Comparison of ENCODE assay signal across 23 cellular contexts in the genomic region with DNA sequence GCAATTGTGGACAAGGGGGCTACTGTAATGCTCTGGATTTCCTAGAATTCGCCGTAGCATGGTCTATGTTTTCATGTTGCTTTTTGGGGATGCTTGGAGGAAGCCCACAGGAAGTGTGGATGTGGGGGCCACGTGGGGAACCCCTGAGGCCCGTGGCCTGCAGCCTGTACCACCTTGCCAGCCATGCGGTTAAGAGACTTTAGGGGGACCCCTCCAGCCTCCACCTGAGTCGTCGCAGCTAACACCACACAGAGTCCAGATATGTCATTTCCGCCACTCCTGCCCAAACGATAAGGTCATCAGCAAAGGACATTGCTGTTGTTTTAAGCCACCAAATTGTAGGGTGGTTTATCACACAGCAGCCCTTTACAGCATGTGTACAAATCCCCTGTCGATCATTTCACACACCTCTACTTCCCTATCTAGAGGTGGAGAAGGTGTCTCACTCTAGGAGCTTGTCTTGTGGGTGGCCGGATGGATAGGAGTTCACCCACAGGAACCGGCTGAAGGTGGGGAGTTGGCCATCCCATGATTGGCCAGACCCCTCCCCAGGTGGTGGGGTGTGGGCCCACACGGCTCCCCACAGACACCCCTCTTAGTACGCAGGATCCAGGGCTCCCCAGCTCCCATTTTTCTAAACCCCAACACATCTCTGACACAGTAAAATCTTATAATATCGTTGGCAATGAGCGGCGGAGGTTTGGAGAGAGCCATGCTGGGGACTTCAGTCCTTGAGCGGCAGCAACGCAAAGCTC.
A peak's percentile ranks its signal among the peaks of the same experiment; 100 is the strongest.
DNase-seq lines count a peak whose midpoint lies in the region; ATAC-seq and TF ChIP-seq lines count a peak whose summit lies in the region.
"Had no signal": no experiment of that assay in that cellular context is flagged by ENCODE, and none has a peak within 500 bp of the region (broad histone marks: within the 10 kb centered on the region; RNA-seq: fewer than 3 reads in every experiment).

No MANE protein-coding gene starts in this region.

- no peak overlapping the region for H3K4me2 ChIP-seq in GM23338
- H3K4me2 ChIP-seq in neural progenitor cell, result no peak overlapping the region
- H3K4me2 ChIP-seq: A549; BLaER1 treated with 17β-estradiol and CSF1 and Interleukin-3, amounts not matched to agents 10 nM and 100 nM had no signal

- H3K9me3 ChIP-seq in neural progenitor cell (ENCODE audit: low read depth) (no peaks in the 10 kb centered on the region), WERI-Rb-1 (ENCODE audit: severe bottlenecking) (peaks cover 24% of the 10 kb centered on the region)
- H3K9me3 ChIP-seq: A549, BE2C had no signal

- H3F3A ChIP-seq in GM23338 (replicated peaks; ENCODE audit: low read depth) (no peaks in the 10 kb centered on the region), neural progenitor cell (ENCODE audit: low read depth) (no peaks in the 10 kb centered on the region)

- H3K27me3 Mint-ChIP-seq in GM23338 (ENCODE audit: insufficient read depth, low read depth, poor library complexity), result peaks cover 3% of the 10 kb centered on the region
- H3K27me3 Mint-ChIP-seq in neural progenitor cell (ENCODE audit: insufficient read depth, low read depth), result peaks cover 6% of the 10 kb centered on the region

- DNase-seq in GM23338 (ENCODE audit: low spot score) (no peak), coronary artery (ENCODE audit: low spot score) (peak; percentile 14), neural progenitor cell (ENCODE audit: low spot score) (no peak), WERI-Rb-1 (no peak), ureter (ENCODE audit: low spot score) (no peak)
- DNase-seq: 8988T; ACHN; AML-193; BE2C; CD4-positive, alpha-beta T cell; CD8-positive, alpha-beta memory T cell; DMS 273 treated with DMSO at 0.1 percent for 48 hours; DMS79; EL; GDM1; GOT3; H7; HCEC 1CT had no signal

- H3K36me3 ChIP-seq in GM23338 (ENCODE audit: insufficient read depth) (no peaks in the 10 kb centered on the region), neural progenitor cell (no peaks in the 10 kb centered on the region), WERI-Rb-1 (no peaks in the 10 kb centered on the region)
- H3K36me3 ChIP-seq: BE2C; BLaER1 treated with 17β-estradiol and CSF1 and Interleukin-3, amounts not matched to agents 10 nM and 100 nM had no signal

- H2AFZ ChIP-seq in GM23338 (0 out of 2 replicates have a peak overlapping the region, but pooled peaks have one; percentile 7), neural progenitor cell (replicated peaks) (no peak overlapping the region)

- H3K27ac ChIP-seq in GM23338 (ENCODE audit: low read depth) (no peak overlapping the region), coronary artery (no peak overlapping the region), neural progenitor cell (no peak overlapping the region), WERI-Rb-1 (no peak overlapping the region)
- H3K27ac ChIP-seq: A549; BLaER1 treated with 17β-estradiol and CSF1 and Interleukin-3, amounts not matched to agents 10 nM and 100 nM had no signal

- no peaks in the 10 kb centered on the region for H3K4me1 ChIP-seq in GM23338 (ENCODE audit: insufficient read depth)
- no peaks in the 10 kb centered on the region for H3K4me1 ChIP-seq in neural progenitor cell
- H3K4me1 ChIP-seq: A549, BE2C had no signal

- TF ChIP-seq CTCF in GM23338 (conservative IDR thresholded peaks at IDR 0.05; ENCODE audit: low read depth in 2 of 2) (no peak), coronary artery (IDR thresholded peaks at IDR 0.05) (no peak), neural progenitor cell (IDR thresholded peaks at IDR 0.05) (no peak), WERI-Rb-1 (IDR thresholded peaks at IDR 0.05; ENCODE audit: low read depth, low read length) (no peak)

- no peak overlapping the region for H3K9ac ChIP-seq in neural progenitor cell
- H3K9ac ChIP-seq: BLaER1 treated with 17β-estradiol and CSF1 and Interleukin-3, amounts not matched to agents 10 nM and 100 nM had no signal

- no peaks in the 10 kb centered on the region; the same call in 1 of the 3 replicates for H3K9me3 Mint-ChIP-seq in GM23338
- peaks cover 6% of the 10 kb centered on the region for H3K9me3 Mint-ChIP-seq in neural progenitor cell

- H3K27me3 ChIP-seq in GM23338 (ENCODE audit: insufficient read depth) (no peaks in the 10 kb centered on the region), neural progenitor cell (no peaks in the 10 kb centered on the region), WERI-Rb-1 (ENCODE audit: insufficient read depth, low read depth, severe bottlenecking) (peaks cover 88% of the 10 kb centered on the region)
- H3K27me3 ChIP-seq: BE2C; BLaER1 treated with 17β-estradiol and CSF1 and Interleukin-3, amounts not matched to agents 10 nM and 100 nM had no signal

- H3K36me3 Mint-ChIP-seq in GM23338 (ENCODE audit: low read depth) (no peaks in the 10 kb centered on the region), neural progenitor cell (no peaks in the 10 kb centered on the region)
- H3K36me3 Mint-ChIP-seq: CD14-positive monocyte had no signal

- H4K20me1 ChIP-seq in GM23338 (replicated peaks; ENCODE audit: insufficient read depth) (no peaks in the 10 kb centered on the region), neural progenitor cell (ENCODE audit: low read depth) (no peaks in the 10 kb centered on the region)
- H4K20me1 ChIP-seq: BLaER1 treated with 17β-estradiol and CSF1 and Interleukin-3, amounts not matched to agents 10 nM and 100 nM had no signal

- H3K9me2 ChIP-seq in GM23338 (ENCODE audit: insufficient read depth), result 0 out of 2 replicates have a peak, but pooled peaks cover 5% of the 10 kb centered on the region

- H3K4me3 ChIP-seq in GM23338 (no peak overlapping the region), coronary artery (no peak overlapping the region), neural progenitor cell (no peak overlapping the region), WERI-Rb-1 (ENCODE audit: low read depth, low read length) (no peak overlapping the region)
- H3K4me3 ChIP-seq: A549; BLaER1 treated with 17β-estradiol and CSF1 and Interleukin-3, amounts not matched to agents 10 nM and 100 nM; GM12878 had no signal

- H3K4me1 Mint-ChIP-seq in GM23338 (no peaks in the 10 kb centered on the region), neural progenitor cell (no peaks in the 10 kb centered on the region)
- H3K4me1 Mint-ChIP-seq: CD14-positive monocyte; CD8-positive, alpha-beta memory T cell had no signal

- no peak overlapping the region for H3K27ac Mint-ChIP-seq in GM23338
- H3K27ac Mint-ChIP-seq in neural progenitor cell, result peak overlapping the region; percentile 44
- H3K27ac Mint-ChIP-seq: CD14-positive monocyte; CD4-positive, alpha-beta T cell; CD8-positive, alpha-beta memory T cell had no signal

- H3K4me3 Mint-ChIP-seq in GM23338, result no peak overlapping the region
- no peak overlapping the region for H3K4me3 Mint-ChIP-seq in neural progenitor cell
- H3K4me3 Mint-ChIP-seq: CD14-positive monocyte; CD4-positive, alpha-beta T cell; CD8-positive, alpha-beta memory T cell had no signal

- ATAC-seq in GM23338 (no peak), HG02642 (IDR thresholded peaks at IDR 0.05; ENCODE audit: poor library complexity, unreplicated experiment) (no peak)
- ATAC-seq: A549, GM12878 had no signal

- H3K79me2 ChIP-seq in GM23338 (replicated peaks; ENCODE audit: insufficient read depth) (no peaks in the 10 kb centered on the region), neural progenitor cell (ENCODE audit: low read depth) (no peaks in the 10 kb centered on the region)

TF ChIP-seq in GM23338, 12 proteins besides CTCF, POLR2A, EP300 and RAD21 (continues in another document):
- TF ChIP-seq NANOG (IDR thresholded peaks at IDR 0.05; ENCODE audit: borderline replicate concordance), result no peak
- TF ChIP-seq ZNF331 (CRISPR knock-in tag; IDR thresholded peaks at IDR 0.05; ENCODE audit: low read depth), result no peak
